1 cellular context compared by ENCODE assay signal in genomic region chr15:63121382-63122001, GRCh38.
A peak's percentile ranks its signal among the peaks of the same experiment; 100 is the strongest.
TF ChIP-seq lines count a peak whose summit lies in the region.

Gene LACTB, plus strand, starts transcription at chr15:63121861. Its CDS starts 11 bp downstream, at chr15:63121872.

TF ChIP-seq in SK-N-SH, 30 proteins besides CTCF, POLR2A, EP300 and RAD21 (continued from another document):
- TF ChIP-seq EZH2phosphoT487 (IDR thresholded peaks at IDR 0.05; ENCODE audit: borderline replicate concordance, low read depth) (no peak), REST (IDR thresholded peaks at IDR 0.05; ENCODE audit: low read depth, low read length) (peak; percentile 18; the same call in 1 of the 2 replicates), YY1 (IDR thresholded peaks at IDR 0.05; ENCODE audit: low read depth) (peak; percentile 68), ZBTB33 (IDR thresholded peaks at IDR 0.05; ENCODE audit: borderline replicate concordance, low read depth) (no peak), USF1 (IDR thresholded peaks at IDR 0.05; ENCODE audit: borderline replicate concordance, low read depth) (no peak), FOSL2 (IDR thresholded peaks at IDR 0.05; ENCODE audit: borderline replicate concordance, low read depth) (no peak), SIN3A (IDR thresholded peaks at IDR 0.05; ENCODE audit: borderline replicate concordance, low read depth, low read length) (peak; percentile 80; the same call in 1 of the 2 replicates), ELF1 (IDR thresholded peaks at IDR 0.05) (peak; percentile 61; the same call in 1 of the 2 replicates), CHD2 (IDR thresholded peaks at IDR 0.05; ENCODE audit: low read length, partially characterized antibody) (peak; percentile 30), PBX3 (IDR thresholded peaks at IDR 0.05) (no peak)
